Comparison of ENCODE assay signal across 1 cellular context in genomic region chr1:23533288-23534130, GRCh38.
TF ChIP-seq lines count a peak whose summit lies in the region.

No MANE protein-coding gene starts in this region.

TF ChIP-seq in HCT116, 20 proteins besides CTCF, POLR2A, EP300 and RAD21:
- TF ChIP-seq MAX (IDR thresholded peaks at IDR 0.05) (no peak), SP1 (IDR thresholded peaks at IDR 0.05; ENCODE audit: low read depth) (no peak), CEBPB (IDR thresholded peaks at IDR 0.05; ENCODE audit: low read depth) (no peak), SRF (IDR thresholded peaks at IDR 0.05; ENCODE audit: low read depth) (no peak), ZFX (IDR thresholded peaks at IDR 0.05) (no peak), CBX3 (IDR thresholded peaks at IDR 0.05; ENCODE audit: low read depth) (no peak), ELF1 (IDR thresholded peaks at IDR 0.05; ENCODE audit: borderline replicate concordance, low read depth) (no peak), YY1 (IDR thresholded peaks at IDR 0.05; ENCODE audit: extremely low read depth, insufficient replicate concordance, low read depth, low read length) (no peak), TCF7L2 (IDR thresholded peaks at IDR 0.05; ENCODE audit: borderline replicate concordance, extremely low read depth, insufficient read depth, insufficient read length) (no peak), FOSL1 (IDR thresholded peaks at IDR 0.05; ENCODE audit: low read depth) (no peak), EZH2 (IDR thresholded peaks at IDR 0.05) (no peak), ZNF274 (IDR thresholded peaks at IDR 0.05; ENCODE audit: low read depth, low read length) (no peak), SIN3A (IDR thresholded peaks at IDR 0.05; ENCODE audit: low read depth) (no peak), EGR1 (IDR thresholded peaks at IDR 0.05; ENCODE audit: low read depth) (no peak), JUND (IDR thresholded peaks at IDR 0.05) (no peak), POLR2AphosphoS5 (IDR thresholded peaks at IDR 0.05; ENCODE audit: low read depth, low read length) (no peak)
- TF ChIP-seq, protein P1, sequence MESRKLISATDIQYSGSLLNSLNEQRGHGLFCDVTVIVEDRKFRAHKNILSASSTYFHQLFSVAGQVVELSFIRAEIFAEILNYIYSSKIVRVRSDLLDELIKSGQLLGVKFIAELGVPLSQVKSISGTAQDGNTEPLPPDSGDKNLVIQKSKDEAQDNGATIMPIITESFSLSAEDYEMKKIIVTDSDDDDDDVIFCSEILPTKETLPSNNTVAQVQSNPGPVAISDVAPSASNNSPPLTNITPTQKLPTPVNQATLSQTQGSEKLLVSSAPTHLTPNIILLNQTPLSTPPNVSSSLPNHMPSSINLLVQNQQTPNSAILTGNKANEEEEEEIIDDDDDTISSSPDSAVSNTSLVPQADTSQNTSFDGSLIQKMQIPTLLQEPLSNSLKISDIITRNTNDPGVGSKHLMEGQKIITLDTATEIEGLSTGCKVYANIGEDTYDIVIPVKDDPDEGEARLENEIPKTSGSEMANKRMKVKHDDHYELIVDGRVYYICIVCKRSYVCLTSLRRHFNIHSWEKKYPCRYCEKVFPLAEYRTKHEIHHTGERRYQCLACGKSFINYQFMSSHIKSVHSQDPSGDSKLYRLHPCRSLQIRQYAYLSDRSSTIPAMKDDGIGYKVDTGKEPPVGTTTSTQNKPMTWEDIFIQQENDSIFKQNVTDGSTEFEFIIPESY (IDR thresholded peaks at IDR 0.05; ENCODE audit: extremely low read depth, insufficient replicate concordance, low read length) = no peak
